ENCODE assay signal across 33 cellular contexts in genomic region chr3:133075027-133075426, GRCh38. TPM values are rescaled to one million over a fixed set of nuclear protein-coding genes. Genes with fewer than 3 reads are reported as not detected.
"Had no signal": no experiment of that assay in that cellular context is flagged by ENCODE, and none has a peak within 500 bp of the region (broad histone marks: within the 10 kb centered on the region; RNA-seq: fewer than 3 reads in every experiment).

No MANE protein-coding gene starts in this region.

- H3K4me1 Mint-ChIP-seq: activated CD4-positive, alpha-beta T cell treated with anti-CD3 and anti-CD28 coated beads for 36 hours; activated CD4-positive, alpha-beta T cell treated with anti-CD3 and anti-CD28 coated beads, Interleukin-2, amount 10 ng/mL, durations not matched to agents 24 days and 14 days; activated CD8-positive, alpha-beta memory T cell treated with anti-CD3 and anti-CD28 coated beads, Interleukin-2, amount 10 ng/mL, durations not matched to agents 7 days and 5 days; activated naive CD4-positive, alpha-beta T cell treated with anti-CD3 and anti-CD28 coated beads, Interleukin-2, amount 50 U/mL, for 24 hours; activated naive CD8-positive, alpha-beta T cell treated with anti-CD3 and anti-CD28 coated beads for 36 hours; activated naive CD8-positive, alpha-beta T cell treated with anti-CD3 and anti-CD28 coated beads, Interleukin-2, amount 50 U/mL, for 24 hours had no signal

- H3K27me3 ChIP-seq: adrenal gland, body of pancreas, esophagus muscularis mucosa, foreskin keratinocyte, gastrocnemius medialis, heart right ventricle, hepatocyte had no signal

- H3K36me3 Mint-ChIP-seq: activated CD4-positive, alpha-beta memory T cell treated with anti-CD3 and anti-CD28 coated beads for 36 hours; activated CD8-positive, alpha-beta memory T cell treated with anti-CD3 and anti-CD28 coated beads, Interleukin-2, amount 10 ng/mL, durations not matched to agents 7 days and 5 days; activated naive CD4-positive, alpha-beta T cell treated with anti-CD3 and anti-CD28 coated beads, Interleukin-2, amount 50 U/mL, for 24 hours; activated naive CD8-positive, alpha-beta T cell treated with anti-CD3 and anti-CD28 coated beads for 36 hours had no signal

- H3K4me2 ChIP-seq: hepatocyte had no signal

- H3K4me3 Mint-ChIP-seq: activated CD4-positive, alpha-beta memory T cell treated with anti-CD3 and anti-CD28 coated beads for 36 hours; activated CD4-positive, alpha-beta T cell treated with anti-CD3 and anti-CD28 coated beads for 36 hours; activated CD4-positive, alpha-beta T cell treated with anti-CD3 and anti-CD28 coated beads, Interleukin-2, amount 10 ng/mL, durations not matched to agents 24 days and 14 days; activated CD8-positive, alpha-beta memory T cell treated with anti-CD3 and anti-CD28 coated beads, Interleukin-2, amount 10 ng/mL, durations not matched to agents 7 days and 5 days; activated CD8-positive, alpha-beta T cell treated with anti-CD3 and anti-CD28 coated beads, Interleukin-2, amount 10 ng/mL, durations not matched to agents 7 days and 5 days; activated naive CD4-positive, alpha-beta T cell treated with anti-CD3 and anti-CD28 coated beads for 36 hours; activated naive CD4-positive, alpha-beta T cell treated with anti-CD3 and anti-CD28 coated beads, Interleukin-2, amount 50 U/mL, for 24 hours; activated naive CD8-positive, alpha-beta T cell treated with anti-CD3 and anti-CD28 coated beads for 36 hours; activated naive CD8-positive, alpha-beta T cell treated with anti-CD3 and anti-CD28 coated beads, Interleukin-2, amount 50 U/mL, for 24 hours; activated T-helper 1 cell treated with anti-CD3 and anti-CD28 coated beads, Interleukin-12 subunit alpha, Interleukin-12 subunit beta, Interleukin-2, Interleukin-4 antibody, amounts not matched to agents 30 ng/mL and 10 ng/mL and 1 ng/mL, durations not matched to agents 14 hours and 24 hours and 36 hours; effector memory CD8-positive, alpha-beta T cell had no signal

- H3K9me3 Mint-ChIP-seq: activated CD4-positive, alpha-beta memory T cell treated with anti-CD3 and anti-CD28 coated beads for 36 hours; activated CD4-positive, alpha-beta T cell treated with anti-CD3 and anti-CD28 coated beads, Interleukin-2, amount 10 ng/mL, durations not matched to agents 24 days and 14 days; activated naive CD4-positive, alpha-beta T cell treated with anti-CD3 and anti-CD28 coated beads for 36 hours; activated naive CD4-positive, alpha-beta T cell treated with anti-CD3 and anti-CD28 coated beads, Interleukin-2, amount 50 U/mL, for 24 hours; activated naive CD8-positive, alpha-beta T cell treated with anti-CD3 and anti-CD28 coated beads for 36 hours; activated naive CD8-positive, alpha-beta T cell treated with anti-CD3 and anti-CD28 coated beads, Interleukin-2, amount 50 U/mL, for 24 hours; activated T-helper 1 cell treated with anti-CD3 and anti-CD28 coated beads, Interleukin-12 subunit alpha, Interleukin-12 subunit beta, Interleukin-2, Interleukin-4 antibody, amounts not matched to agents 30 ng/mL and 10 ng/mL and 1 ng/mL, durations not matched to agents 14 hours and 24 hours and 36 hours; activated T-helper 2 cell treated with anti-CD3 and anti-CD28 coated beads, Interferon-gamma antibody, Interleukin-2, Interleukin-4, amounts not matched to agents 10 μg/mL and 5 μg/mL and 100 μg/mL, durations not matched to agents 14 hours and 24 hours and 36 hours; effector memory CD8-positive, alpha-beta T cell had no signal

- H2AFZ ChIP-seq: hepatocyte had no signal

- H3K79me2 ChIP-seq: hepatocyte had no signal

- H3K27me3 Mint-ChIP-seq: activated naive CD8-positive, alpha-beta T cell treated with anti-CD3 and anti-CD28 coated beads, Interleukin-2, amount 50 U/mL, for 24 hours had no signal

- H3K36me3 ChIP-seq: adrenal gland, esophagus muscularis mucosa, gastrocnemius medialis, heart right ventricle had no signal

- DNase-seq: activated CD4-positive, alpha-beta memory T cell treated with anti-CD3 and anti-CD28 coated beads for 36 hours; activated CD4-positive, alpha-beta T cell treated with anti-CD3 and anti-CD28 coated beads for 36 hours; activated CD4-positive, alpha-beta T cell treated with anti-CD3 and anti-CD28 coated beads, Interleukin-2, amount 10 ng/mL, durations not matched to agents 24 days and 14 days; activated CD4-positive, CD25-positive, alpha-beta regulatory T cell; activated CD4-positive, CD25-positive, alpha-beta regulatory T cell treated with anti-CD3 and anti-CD28 coated beads, Interleukin-2, amount 50 U/mL, for 72 hours; activated CD8-positive, alpha-beta memory T cell treated with anti-CD3 and anti-CD28 coated beads, Interleukin-2, amount 10 ng/mL, durations not matched to agents 7 days and 5 days; activated CD8-positive, alpha-beta memory T cell treated with anti-CD3 and anti-CD28 coated beads, Interleukin-2, amount 50 U/mL, for 4 hours; activated CD8-positive, alpha-beta T cell treated with anti-CD3 and anti-CD28 coated beads, Interleukin-2, amount 10 ng/mL, durations not matched to agents 7 days and 5 days; activated effector memory CD4-positive, alpha-beta T cell treated with anti-CD3 and anti-CD28 coated beads, Interleukin-2, amount 50 U/mL, for 16 hours; activated naive CD4-positive, alpha-beta T cell treated with anti-CD3 and anti-CD28 coated beads for 36 hours; activated naive CD8-positive, alpha-beta T cell treated with anti-CD3 and anti-CD28 coated beads for 36 hours; activated naive CD8-positive, alpha-beta T cell treated with anti-CD3 and anti-CD28 coated beads, Interleukin-2, amount 50 U/mL, for 24 hours; activated T-cell treated with anti-CD3 and anti-CD28 coated beads, Interleukin-2, amount 50 U/mL, for 1 hour; activated T-cell treated with anti-CD3 and anti-CD28 coated beads, Interleukin-2, amount 50 U/mL, for 48 hours; adrenal gland; amygdala; aorta; body of pancreas; caudate nucleus; cortex of kidney; dermis blood vessel endothelial cell; effector CD4-positive, alpha-beta T cell; effector memory CD8-positive, alpha-beta T cell; erythroblast; foreskin keratinocyte; gastrocnemius medialis; heart right ventricle had no signal

- ATAC-seq: activated CD4-positive, alpha-beta T cell treated with anti-CD3 and anti-CD28 coated beads for 36 hours; activated CD8-positive, alpha-beta memory T cell treated with anti-CD3 and anti-CD28 coated beads, Interleukin-2, amount 10 ng/mL, durations not matched to agents 7 days and 5 days; activated CD8-positive, alpha-beta T cell treated with anti-CD3 and anti-CD28 coated beads, Interleukin-2, amount 10 ng/mL, durations not matched to agents 7 days and 5 days; activated naive CD8-positive, alpha-beta T cell treated with anti-CD3 and anti-CD28 coated beads, Interleukin-2, amount 50 U/mL, for 24 hours; body of pancreas; effector memory CD8-positive, alpha-beta T cell; foreskin keratinocyte; gastrocnemius medialis; heart right ventricle had no signal

- H3K27ac Mint-ChIP-seq: activated CD4-positive, alpha-beta memory T cell treated with anti-CD3 and anti-CD28 coated beads for 36 hours; activated CD4-positive, alpha-beta T cell treated with anti-CD3 and anti-CD28 coated beads for 36 hours; activated CD4-positive, alpha-beta T cell treated with anti-CD3 and anti-CD28 coated beads, Interleukin-2, amount 10 ng/mL, durations not matched to agents 24 days and 14 days; activated CD8-positive, alpha-beta memory T cell treated with anti-CD3 and anti-CD28 coated beads, Interleukin-2, amount 10 ng/mL, durations not matched to agents 7 days and 5 days; activated CD8-positive, alpha-beta T cell treated with anti-CD3 and anti-CD28 coated beads, Interleukin-2, amount 10 ng/mL, durations not matched to agents 7 days and 5 days; activated naive CD4-positive, alpha-beta T cell treated with anti-CD3 and anti-CD28 coated beads for 36 hours; activated naive CD4-positive, alpha-beta T cell treated with anti-CD3 and anti-CD28 coated beads, Interleukin-2, amount 50 U/mL, for 24 hours; activated naive CD8-positive, alpha-beta T cell treated with anti-CD3 and anti-CD28 coated beads for 36 hours; activated naive CD8-positive, alpha-beta T cell treated with anti-CD3 and anti-CD28 coated beads, Interleukin-2, amount 50 U/mL, for 24 hours; activated T-helper 1 cell treated with anti-CD3 and anti-CD28 coated beads, Interleukin-12 subunit alpha, Interleukin-12 subunit beta, Interleukin-2, Interleukin-4 antibody, amounts not matched to agents 30 ng/mL and 10 ng/mL and 1 ng/mL, durations not matched to agents 14 hours and 24 hours and 36 hours; activated T-helper 2 cell treated with anti-CD3 and anti-CD28 coated beads, Interferon-gamma antibody, Interleukin-2, Interleukin-4, amounts not matched to agents 10 μg/mL and 5 μg/mL and 100 μg/mL, durations not matched to agents 14 hours and 24 hours and 36 hours; effector memory CD8-positive, alpha-beta T cell had no signal

- H3K27ac ChIP-seq: adrenal gland, body of pancreas, esophagus muscularis mucosa, foreskin keratinocyte, gastrocnemius medialis, heart right ventricle, hepatocyte had no signal

- H3K9me3 ChIP-seq: adrenal gland, body of pancreas, esophagus muscularis mucosa, gastrocnemius medialis, heart right ventricle had no signal

- H3K4me1 ChIP-seq: body of pancreas, foreskin keratinocyte, heart right ventricle had no signal

- H3K4me3 ChIP-seq: adrenal gland, body of pancreas, esophagus muscularis mucosa, gastrocnemius medialis, heart right ventricle, hepatocyte had no signal

RNA-seq across cellular contexts. Expression of gene TMEM108, which starts 36.8 kb away (rescaled TPM):
- total RNA-seq: activated CD4-positive, alpha-beta memory T cell treated with anti-CD3 and anti-CD28 coated beads for 36 hours; activated CD4-positive, alpha-beta T cell treated with anti-CD3 and anti-CD28 coated beads for 36 hours; activated CD4-positive, alpha-beta T cell treated with anti-CD3 and anti-CD28 coated beads, Interleukin-2, amount 10 ng/mL, durations not matched to agents 24 days and 14 days; activated CD8-positive, alpha-beta memory T cell treated with anti-CD3 and anti-CD28 coated beads for 36 hours; activated CD8-positive, alpha-beta memory T cell treated with anti-CD3 and anti-CD28 coated beads, Interleukin-2, amount 10 ng/mL, durations not matched to agents 7 days and 5 days; activated CD8-positive, alpha-beta T cell treated with anti-CD3 and anti-CD28 coated beads, Interleukin-2, amount 10 ng/mL, durations not matched to agents 7 days and 5 days; activated naive CD4-positive, alpha-beta T cell treated with anti-CD3 and anti-CD28 coated beads for 36 hours; activated naive CD8-positive, alpha-beta T cell treated with anti-CD3 and anti-CD28 coated beads for 36 hours; activated T-helper 1 cell treated with anti-CD3 and anti-CD28 coated beads, Interleukin-12 subunit alpha, Interleukin-12 subunit beta, Interleukin-2, Interleukin-4 antibody, amounts not matched to agents 30 ng/mL and 10 ng/mL and 1 ng/mL, durations not matched to agents 14 hours and 24 hours and 36 hours; foreskin keratinocyte had no signal
